1 cellular context compared by ENCODE assay signal in the genomic region with DNA sequence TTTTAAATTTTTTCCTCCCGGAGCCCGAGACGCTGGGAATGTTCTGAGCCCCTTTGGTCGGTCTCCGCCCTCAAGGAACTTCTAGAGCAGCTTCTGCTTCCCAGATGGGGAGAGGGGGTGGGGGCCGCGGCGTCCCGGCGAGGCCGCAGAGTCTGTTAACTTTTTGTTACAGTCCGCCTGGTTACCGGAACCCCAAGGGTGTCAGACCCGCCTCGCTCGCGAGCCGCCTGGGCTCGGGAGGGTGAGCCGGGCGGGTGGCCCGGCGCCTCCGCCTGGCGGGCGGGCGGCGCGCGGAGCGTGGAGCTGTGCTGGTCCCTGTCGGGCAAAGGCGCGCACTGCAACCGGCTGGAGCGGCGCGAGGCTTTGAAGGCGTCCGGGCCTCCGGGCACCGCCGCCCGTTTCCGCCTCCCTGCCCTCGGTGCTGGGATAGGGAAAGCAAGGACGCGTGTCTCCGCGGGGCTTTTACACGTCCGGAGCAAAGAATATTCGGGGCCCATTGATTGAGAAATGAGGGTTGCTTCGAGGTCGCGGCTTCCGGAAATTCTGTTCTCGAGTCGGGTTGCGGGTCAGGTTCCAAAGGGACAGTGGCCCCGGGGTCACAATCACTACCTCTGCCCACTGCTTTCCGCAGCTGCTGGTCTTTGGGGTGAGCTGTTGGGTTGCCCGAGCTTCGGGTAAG.
TF ChIP-seq lines count a peak whose summit lies in the region.

No MANE protein-coding gene starts in this region.

TF ChIP-seq in GM23338, 12 proteins besides CTCF, POLR2A, EP300 and RAD21 (continued from another document):
- TF ChIP-seq, protein P1, sequence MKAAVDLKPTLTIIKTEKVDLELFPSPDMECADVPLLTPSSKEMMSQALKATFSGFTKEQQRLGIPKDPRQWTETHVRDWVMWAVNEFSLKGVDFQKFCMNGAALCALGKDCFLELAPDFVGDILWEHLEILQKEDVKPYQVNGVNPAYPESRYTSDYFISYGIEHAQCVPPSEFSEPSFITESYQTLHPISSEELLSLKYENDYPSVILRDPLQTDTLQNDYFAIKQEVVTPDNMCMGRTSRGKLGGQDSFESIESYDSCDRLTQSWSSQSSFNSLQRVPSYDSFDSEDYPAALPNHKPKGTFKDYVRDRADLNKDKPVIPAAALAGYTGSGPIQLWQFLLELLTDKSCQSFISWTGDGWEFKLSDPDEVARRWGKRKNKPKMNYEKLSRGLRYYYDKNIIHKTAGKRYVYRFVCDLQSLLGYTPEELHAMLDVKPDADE (IDR thresholded peaks at IDR 0.05), result no peak
- TF ChIP-seq JUNB (IDR thresholded peaks at IDR 0.05; ENCODE audit: unreplicated experiment) (no peak), EZH2phosphoT487 (IDR thresholded peaks at IDR 0.05; ENCODE audit: unreplicated experiment) (no peak), EZH2 (IDR thresholded peaks at IDR 0.05; ENCODE audit: low read depth, unreplicated experiment) (no peak), NANOG (IDR thresholded peaks at IDR 0.05; ENCODE audit: borderline replicate concordance) (no peak), ZNF114 (CRISPR knock-in tag; IDR thresholded peaks at IDR 0.05) (no peak), CREB1 (CRISPR knock-in tag; IDR thresholded peaks at IDR 0.05; ENCODE audit: low read depth) (no peak), POLR2AphosphoS5 (IDR thresholded peaks at IDR 0.05; ENCODE audit: low read depth) (no peak), STAT1 (IDR thresholded peaks at IDR 0.05; ENCODE audit: unreplicated experiment) (no peak), ZNF331 (CRISPR knock-in tag; IDR thresholded peaks at IDR 0.05; ENCODE audit: low read depth) (no peak)
